Comparison of ENCODE assay signal across 20 cellular contexts in the genomic region with DNA sequence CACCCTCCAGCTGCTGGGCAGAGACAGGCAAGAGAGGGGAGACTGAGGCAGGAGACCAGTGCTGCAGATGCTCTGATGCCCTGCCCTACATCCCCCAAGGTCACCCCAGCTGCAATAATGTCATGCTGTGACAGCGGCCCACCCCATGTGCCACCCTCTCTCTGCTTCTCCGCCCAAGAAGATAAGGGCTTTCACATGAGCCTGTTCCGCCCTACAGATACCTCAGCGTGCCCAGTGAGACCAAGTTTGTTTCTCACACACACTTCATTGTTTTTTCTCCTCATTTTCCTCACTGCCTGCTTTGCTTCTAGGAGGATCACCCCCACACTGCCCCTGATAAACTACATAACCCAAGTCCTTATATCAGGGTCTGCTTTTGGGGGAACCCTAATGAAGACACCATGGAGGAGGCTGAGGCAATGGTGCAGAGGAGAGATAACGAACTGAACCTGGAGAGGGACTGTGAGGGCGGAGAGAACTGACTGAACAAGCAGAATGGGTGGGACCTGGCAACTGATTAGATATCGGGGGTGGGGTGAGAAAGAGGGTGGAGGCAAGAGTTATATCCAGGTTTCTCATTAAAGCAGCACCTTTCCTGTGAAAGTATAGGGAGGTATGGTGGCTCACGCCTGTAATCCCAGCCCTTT. TPM values are rescaled to one million over a fixed set of nuclear protein-coding genes. Genes with fewer than 3 reads are reported as not detected.
DNase-seq lines count a peak whose midpoint lies in the region; ATAC-seq, FAIRE-seq and TF ChIP-seq lines count a peak whose summit lies in the region.
"Had no signal": no experiment of that assay in that cellular context is flagged by ENCODE, and none has a peak within 500 bp of the region (broad histone marks: within the 10 kb centered on the region; RNA-seq: fewer than 3 reads in every experiment).

No MANE protein-coding gene starts in this region.

- H3K79me2 ChIP-seq in K562 (ENCODE audit: control insufficient read depth, insufficient read depth, low read length), result no peaks in the 10 kb centered on the region

- peak; percentile 68 for TF ChIP-seq POLR2A in K562 (conservative IDR thresholded peaks at IDR 0.05)

- BruUV-seq in K562 (replicated peaks; lab: Mats Ljungman, UMichigan), result no TSS peak

- no peaks in the 10 kb centered on the region for H3K36me3 ChIP-seq in K562 (ENCODE audit: control insufficient read depth, insufficient read depth, low read length)
- no peaks in the 10 kb centered on the region for H3K36me3 ChIP-seq in small intestine (ENCODE audit: control insufficient read depth in 2 of 2, insufficient read depth in 2 of 2, low read length in 2 of 2)
- no peaks in the 10 kb centered on the region for H3K36me3 ChIP-seq in lower lobe of right lung
- H3K36me3 ChIP-seq: ascending aorta, HAP-1, ovary, thyroid gland had no signal

- POLR2A ChIA-PET in K562 (lab: Yijun Ruan, JAX), result interaction anchor here (1.6 kb wide), 1 partner anchor 16 kb away, joined by 4 read pairs; no protein-coding TSS in a partner anchor

- no peaks in the 10 kb centered on the region for H3K27me3 ChIP-seq in K562 (ENCODE audit: control insufficient read depth in 2 of 2, insufficient read depth in 2 of 2, low read length in 2 of 2)
- no peaks in the 10 kb centered on the region for H3K27me3 ChIP-seq in small intestine (ENCODE audit: control insufficient read depth in 2 of 2, insufficient read depth in 2 of 2, low read length in 2 of 2)
- no peaks in the 10 kb centered on the region for H3K27me3 ChIP-seq in lower lobe of right lung (ENCODE audit: low read depth)
- H3K27me3 ChIP-seq: ascending aorta, ovary, thyroid gland had no signal

- TF ChIP-seq RAD21 in K562 (CRISPR knock-in tag; conservative IDR thresholded peaks at IDR 0.05 in 1 of 2, IDR thresholded peaks at IDR 0.05 in 1 of 2), result no peak

- no peaks in the 10 kb centered on the region for H3K9me1 ChIP-seq in K562 (ENCODE audit: control insufficient read depth, insufficient read depth, low read length)

- H2AFZ ChIP-seq in K562 (ENCODE audit: low read depth, low read length), result peak overlapping the region; percentile 92

- in situ Hi-C loops in K562 (cut with MboI), result no loop called here

- H3K9ac ChIP-seq in K562 (ENCODE audit: insufficient read depth in 1 of 2, low read depth in 2 of 2, low read length in 2 of 2), result peak overlapping the region; percentile 21 to 53; a peak in 3 of 4 replicates

- H4K20me1 ChIP-seq in K562 (replicated peaks; ENCODE audit: control insufficient read depth, insufficient read depth, low read length), result no peaks in the 10 kb centered on the region

- H3K4me3 ChIP-seq in K562 (no peak overlapping the region), small intestine (ENCODE audit: low read depth in 1 of 2, low read length in 2 of 2) (no peak overlapping the region), lower lobe of right lung (no peak overlapping the region)
- H3K4me3 ChIP-seq: ascending aorta, HAP-1, ovary, thyroid gland had no signal

- peak overlapping the region; percentile 87 for H3K4me2 ChIP-seq in K562 (ENCODE audit: insufficient read depth, low read length)

- TF ChIP-seq CTCF in K562 (IDR thresholded peaks at IDR 0.05 in 2 of 3, conservative IDR thresholded peaks at IDR 0.05 in 1 of 3; ENCODE audit: insufficient read depth in 2 of 3, low read depth in 1 of 3, low read length in 3 of 3) (no peak), lower lobe of right lung (IDR thresholded peaks at IDR 0.05) (no peak)

- CTCF ChIA-PET in K562 (lab: Yijun Ruan, JAX; ENCODE audit: low intra/inter-chr PET ratio), result no interaction called here

- H3K9me3 ChIP-seq in K562 (replicated peaks; ENCODE audit: control insufficient read depth, insufficient read depth, low read depth, low read length), result 0 out of 2 replicates have a peak, but pooled peaks cover 2% of the 10 kb centered on the region
- H3K9me3 ChIP-seq in small intestine (ENCODE audit: control insufficient read depth, low read depth), result no peaks in the 10 kb centered on the region
- no peaks in the 10 kb centered on the region for H3K9me3 ChIP-seq in lower lobe of right lung
- H3K9me3 ChIP-seq: ascending aorta, HAP-1, ovary, thyroid gland had no signal

- DNase-seq in HT-29 (ENCODE audit: low spot score) (peak; percentile 74), K562 (ENCODE audit: extremely low read depth in 1 of 4, low spot score in 3 of 4) (peak; percentile 90 to 95 (median 92)), iPS-NIHi7 (ENCODE audit: extremely low spot score) (peak; percentile 46), small intestine (peak; percentile 96), lower lobe of right lung (no peak), NCI-H2171 treated with DMSO at 0.1 percent for 48 hours (lab: John Stamatoyannopoulos, UW) (no peak)
- DNase-seq: activated CD4-positive, alpha-beta T cell treated with anti-CD3 and anti-CD28 coated beads for 1 hour; CD4-positive, CD25-positive, alpha-beta regulatory T cell; mammary epithelial cell; naive thymus-derived CD4-positive, alpha-beta T cell; NCI-H510A; ovary; T1000; thyroid gland had no signal

- peak; percentile 65; the same call in 1 of the 2 replicates for TF ChIP-seq EP300 in K562 (IDR thresholded peaks at IDR 0.05; ENCODE audit: low read length)

- peak; percentile 93 for ATAC-seq in K562
- no peak for ATAC-seq in GM18520 (IDR thresholded peaks at IDR 0.05; ENCODE audit: unreplicated experiment)
- ATAC-seq in lower lobe of right lung, result no peak
- ATAC-seq in GM18870 (IDR thresholded peaks at IDR 0.05; ENCODE audit: unreplicated experiment), result no peak
- ATAC-seq: naive thymus-derived CD4-positive, alpha-beta T cell; stimulated activated memory B cell treated with anti-CD40 and anti-IgM and Interleukin-4, amounts not matched to agents 10 μg/mL and 1 μg/mL and 100 μg/mL, for 72 hours had no signal

- H3K27ac ChIP-seq in K562 (ENCODE audit: extremely low read depth, low read depth, low read length) (peak overlapping the region; percentile 83), small intestine (ENCODE audit: low read depth in 1 of 2, low read length in 1 of 2) (peak overlapping the region; percentile 67 to 82), lower lobe of right lung (no peak overlapping the region)
- H3K27ac ChIP-seq: ascending aorta, ovary, RWPE1, thyroid gland had no signal

- intact Hi-C loops in K562 (cut with micrococcal nuclease), result no loop called here
- intact Hi-C loops in lower lobe of right lung (cut with DNase I), result no loop called here

- FAIRE-seq in K562 (lab: Jason Lieb, UNC), result peak; percentile 95
- FAIRE-seq in small intestine (lab: Jason Lieb, UNC), result no peak

- WGBS in K562 (ENCODE audit: insufficient coverage, low coverage, missing lambda C conversion rate), result 2% methylated on average over 8 of the region's 8 CpGs
- WGBS in small intestine, 3 donors, result 18 to 58% (median 23%) methylated on average over 8 of the region's 8 CpGs

- H3K4me1 ChIP-seq in K562 (replicated peaks in 1 of 2; ENCODE audit: control insufficient read depth in 2 of 2, insufficient read depth in 2 of 2, low read length in 2 of 2) (peaks cover 43 to 44% of the 10 kb centered on the region in 2 experiments; a peak in 4 of 5 replicates), small intestine (ENCODE audit: control insufficient read depth in 2 of 2, insufficient read depth in 1 of 2, low read depth in 1 of 2, low read length in 1 of 2) (peaks cover 0 to 6% of the 10 kb centered on the region in 2 donors), lower lobe of right lung (peaks cover 16% of the 10 kb centered on the region)
- H3K4me1 ChIP-seq: ascending aorta, HAP-1, thyroid gland had no signal

TF ChIP-seq in K562, 482 proteins besides CTCF, POLR2A, EP300 and RAD21 (continues in another document):
- TF ChIP-seq, protein P1, sequence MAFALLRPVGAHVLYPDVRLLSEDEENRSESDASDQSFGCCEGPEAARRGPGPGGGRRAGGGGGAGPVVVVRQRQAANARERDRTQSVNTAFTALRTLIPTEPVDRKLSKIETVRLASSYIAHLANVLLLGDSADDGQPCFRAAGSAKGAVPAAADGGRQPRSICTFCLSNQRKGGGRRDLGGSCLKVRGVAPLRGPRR (CRISPR knock-in tag; IDR thresholded peaks at IDR 0.05), result no peak
- TF ChIP-seq BCL6 (CRISPR knock-in tag; IDR thresholded peaks at IDR 0.05) (no peak), ZNF668 (CRISPR knock-in tag; IDR thresholded peaks at IDR 0.05) (no peak; the same call in 1 of the 2 replicates), NCOR1 (IDR thresholded peaks at IDR 0.05) (peak; percentile 81), RBM22 (IDR thresholded peaks at IDR 0.05; ENCODE audit: low read depth, low read length, poor library complexity, severe bottlenecking) (no peak), TAL1 (IDR thresholded peaks at IDR 0.05) (peak; percentile 81), ZNF695 (CRISPR knock-in tag; IDR thresholded peaks at IDR 0.05) (no peak), PHB (CRISPR knock-in tag; IDR thresholded peaks at IDR 0.05) (no peak), PURB (CRISPR knock-in tag; IDR thresholded peaks at IDR 0.05; ENCODE audit: low read depth) (no peak), LCOR (CRISPR knock-in tag; IDR thresholded peaks at IDR 0.05) (peak; percentile 59; the same call in 1 of the 2 replicates), DMBX1 (CRISPR knock-in tag; IDR thresholded peaks at IDR 0.05; ENCODE audit: borderline replicate concordance) (no peak), ARID1B (IDR thresholded peaks at IDR 0.05) (peak; percentile 96), COPS2 (conservative IDR thresholded peaks at IDR 0.05) (no peak)

RNA-seq across cellular contexts. Expression of a gene that starts 37.5 kb away (rescaled TPM):
- 107 and 118 TPM in 2 replicates for total RNA-seq in HT-29 (2014; rRNA removed; shearing (Covaris generic))
- 11.1 and 28.4 TPM in 2 replicates for total RNA-seq in K562 (2011; cell fraction: chromatin; rRNA removed; ENCODE audit: low replicate concordance)
- 25.8 and 29.7 TPM in 2 replicates for total RNA-seq in K562 (2011; cell fraction: nucleolus; rRNA removed)
- 21.8 and 26.4 TPM in 2 replicates for total RNA-seq in K562 (2011; cell fraction: nucleoplasm; rRNA removed)
- total RNA-seq in K562 (2014; rRNA removed), result 8.4 and 14.1 TPM in 2 replicates
- total RNA-seq in K562 (2014; rRNA removed; fragmentation: Illumina TruSeq; extraction: Trizol), result 3.3 and 4.2 TPM in 2 replicates
- 6.6 and 6.8 TPM in 2 replicates for total RNA-seq in K562 (2015; rRNA removed; fragmentation: Illumina TruSeq; extraction: Trizol)
- total RNA-seq in K562 (2021), result 11.9 and 14.1 TPM in 2 replicates
- polyA plus RNA-seq in K562 (2011; rRNA removed), result 10.1 and 13.8 TPM in 2 replicates
- 13.9 and 37.3 TPM in 2 replicates for polyA plus RNA-seq in K562 (2011; cell fraction: cytosol; rRNA removed)
- polyA plus RNA-seq in K562 (2011; cell fraction: nucleus; rRNA removed), result 7.1 and 14.0 TPM in 2 replicates
- polyA plus RNA-seq in K562 (2012), result 11.1 and 12.1 TPM in 2 replicates
- polyA plus RNA-seq in K562 (2014; fragmentation: Illumina TruSeq; extraction: Trizol), result 8.4 and 12.1 TPM in 2 replicates
- polyA plus RNA-seq in K562 (2014; fragmentation: Nextera tagmentation; extraction: Ambion mirVana), result 1 to 10 TPM in 1 of 2 experiments, under 1 TPM in 1; 0.60 to 1.0 TPM
- 9.1 and 12.3 TPM in 2 replicates for polyA plus RNA-seq in K562 (2014; rRNA removed)
- polyA minus RNA-seq in K562 (2011; rRNA and poly(A)+ RNA removed), result 7.3 and 10.2 TPM in 2 replicates
- 11.4 and 12.7 TPM in 2 replicates for polyA minus RNA-seq in K562 (2011; cell fraction: cytosol; rRNA and poly(A)+ RNA removed)
- 12.3 and 13.4 TPM in 2 replicates for polyA minus RNA-seq in K562 (2011; cell fraction: nucleus; rRNA and poly(A)+ RNA removed)
- 10 to 100 TPM; 21.9 to 42.7 (median 22.8) TPM for polyA plus RNA-seq in small intestine
- total RNA-seq in lower lobe of right lung, result 16.3 TPM
- total RNA-seq: CD4-positive, CD25-positive, alpha-beta regulatory T cell had no signal
- polyA plus RNA-seq: CD4-positive, CD25-positive, alpha-beta regulatory T cell; naive thymus-derived CD4-positive, alpha-beta T cell had no signal

Comparison
In these comparisons a context has a peak if more than half of its experiments do, and no peak if none do; other contexts are left out.
1. DNase-seq: peak in HT-29 (single experiment), K562 (4 of 4), iPS-NIHi7 (single experiment) and small intestine (single experiment); none in lower lobe of right lung (single experiment) and NCI-H2171 treated with DMSO at 0.1 percent for 48 hours (single experiment).